ENCODE assay signal across 1 cellular context in genomic region chr14:35387713-35388579, GRCh38.
TF ChIP-seq lines count a peak whose summit lies in the region.

No MANE protein-coding gene starts in this region.

TF ChIP-seq in HepG2, 621 proteins besides CTCF, POLR2A, EP300 and RAD21 (continued from another document):
- TF ChIP-seq, protein P1, sequence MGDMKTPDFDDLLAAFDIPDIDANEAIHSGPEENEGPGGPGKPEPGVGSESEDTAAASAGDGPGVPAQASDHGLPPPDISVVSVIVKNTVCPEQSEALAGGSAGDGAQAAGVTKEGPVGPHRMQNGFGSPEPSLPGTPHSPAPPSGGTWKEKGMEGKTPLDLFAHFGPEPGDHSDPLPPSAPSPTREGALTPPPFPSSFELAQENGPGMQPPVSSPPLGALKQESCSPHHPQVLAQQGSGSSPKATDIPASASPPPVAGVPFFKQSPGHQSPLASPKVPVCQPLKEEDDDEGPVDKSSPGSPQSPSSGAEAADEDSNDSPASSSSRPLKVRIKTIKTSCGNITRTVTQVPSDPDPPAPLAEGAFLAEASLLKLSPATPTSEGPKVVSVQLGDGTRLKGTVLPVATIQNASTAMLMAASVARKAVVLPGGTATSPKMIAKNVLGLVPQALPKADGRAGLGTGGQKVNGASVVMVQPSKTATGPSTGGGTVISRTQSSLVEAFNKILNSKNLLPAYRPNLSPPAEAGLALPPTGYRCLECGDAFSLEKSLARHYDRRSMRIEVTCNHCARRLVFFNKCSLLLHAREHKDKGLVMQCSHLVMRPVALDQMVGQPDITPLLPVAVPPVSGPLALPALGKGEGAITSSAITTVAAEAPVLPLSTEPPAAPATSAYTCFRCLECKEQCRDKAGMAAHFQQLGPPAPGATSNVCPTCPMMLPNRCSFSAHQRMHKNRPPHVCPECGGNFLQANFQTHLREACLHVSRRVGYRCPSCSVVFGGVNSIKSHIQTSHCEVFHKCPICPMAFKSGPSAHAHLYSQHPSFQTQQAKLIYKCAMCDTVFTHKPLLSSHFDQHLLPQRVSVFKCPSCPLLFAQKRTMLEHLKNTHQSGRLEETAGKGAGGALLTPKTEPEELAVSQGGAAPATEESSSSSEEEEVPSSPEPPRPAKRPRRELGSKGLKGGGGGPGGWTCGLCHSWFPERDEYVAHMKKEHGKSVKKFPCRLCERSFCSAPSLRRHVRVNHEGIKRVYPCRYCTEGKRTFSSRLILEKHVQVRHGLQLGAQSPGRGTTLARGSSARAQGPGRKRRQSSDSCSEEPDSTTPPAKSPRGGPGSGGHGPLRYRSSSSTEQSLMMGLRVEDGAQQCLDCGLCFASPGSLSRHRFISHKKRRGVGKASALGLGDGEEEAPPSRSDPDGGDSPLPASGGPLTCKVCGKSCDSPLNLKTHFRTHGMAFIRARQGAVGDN (CRISPR knock-in tag; IDR thresholded peaks at IDR 0.05): peak; percentile 42
- TF ChIP-seq ZIK1 (CRISPR knock-in tag; IDR thresholded peaks at IDR 0.05; ENCODE audit: borderline replicate concordance, low read depth) (no peak), ZNF775 (CRISPR knock-in tag; IDR thresholded peaks at IDR 0.05; ENCODE audit: borderline replicate concordance) (no peak), ZNF274 (CRISPR knock-in tag; IDR thresholded peaks at IDR 0.05) (0 out of 2 replicates have a peak, but pooled peaks have one; percentile 53), ZNF629 (CRISPR knock-in tag; conservative IDR thresholded peaks at IDR 0.05) (peak; percentile 26; the same call in 1 of the 2 replicates), CCAR2 (optimal IDR thresholded peaks at IDR 0.05; ENCODE audit: low read depth, low read length) (no peak), NFYB (CRISPR knock-in tag; IDR thresholded peaks at IDR 0.05) (no peak), CSRNP2 (CRISPR knock-in tag; conservative IDR thresholded peaks at IDR 0.05; ENCODE audit: low read depth) (no peak), ZNF816 (CRISPR knock-in tag; IDR thresholded peaks at IDR 0.05; ENCODE audit: borderline replicate concordance) (no peak), ZNF33B (CRISPR knock-in tag; IDR thresholded peaks at IDR 0.05) (0 out of 2 replicates have a peak, but pooled peaks have one; percentile 47), ZNF12 (CRISPR knock-in tag; IDR thresholded peaks at IDR 0.05) (no peak), TRIM24 (CRISPR knock-in tag; IDR thresholded peaks at IDR 0.05) (no peak), ZNF784 (CRISPR knock-in tag; IDR thresholded peaks at IDR 0.05; ENCODE audit: borderline replicate concordance) (0 out of 2 replicates have a peak, but pooled peaks have one; percentile 80), ZNF547 (CRISPR knock-in tag; IDR thresholded peaks at IDR 0.05) (0 out of 2 replicates have a peak, but pooled peaks have one; percentile 52), BORCS8-MEF2B (CRISPR knock-in tag; IDR thresholded peaks at IDR 0.05) (no peak), CC2D1A (CRISPR knock-in tag; IDR thresholded peaks at IDR 0.05) (no peak), ZNF616 (CRISPR knock-in tag; IDR thresholded peaks at IDR 0.05; ENCODE audit: low read depth) (no peak), ZNF256 (CRISPR knock-in tag; conservative IDR thresholded peaks at IDR 0.05) (no peak), ZNF883 (CRISPR knock-in tag; IDR thresholded peaks at IDR 0.05; ENCODE audit: not compliant biosample characterization) (peak; percentile 49), TAF15 (IDR thresholded peaks at IDR 0.05; ENCODE audit: low read depth, low read length, poor library complexity, severe bottlenecking) (no peak), DMTF1 (CRISPR knock-in tag; IDR thresholded peaks at IDR 0.05) (no peak), MEIS1 (CRISPR knock-in tag; IDR thresholded peaks at IDR 0.05; ENCODE audit: borderline replicate concordance) (no peak), RXRA (CRISPR knock-in tag; IDR thresholded peaks at IDR 0.05) (peak; percentile 16; the same call in 1 of the 2 replicates)
- TF ChIP-seq, protein P2, sequence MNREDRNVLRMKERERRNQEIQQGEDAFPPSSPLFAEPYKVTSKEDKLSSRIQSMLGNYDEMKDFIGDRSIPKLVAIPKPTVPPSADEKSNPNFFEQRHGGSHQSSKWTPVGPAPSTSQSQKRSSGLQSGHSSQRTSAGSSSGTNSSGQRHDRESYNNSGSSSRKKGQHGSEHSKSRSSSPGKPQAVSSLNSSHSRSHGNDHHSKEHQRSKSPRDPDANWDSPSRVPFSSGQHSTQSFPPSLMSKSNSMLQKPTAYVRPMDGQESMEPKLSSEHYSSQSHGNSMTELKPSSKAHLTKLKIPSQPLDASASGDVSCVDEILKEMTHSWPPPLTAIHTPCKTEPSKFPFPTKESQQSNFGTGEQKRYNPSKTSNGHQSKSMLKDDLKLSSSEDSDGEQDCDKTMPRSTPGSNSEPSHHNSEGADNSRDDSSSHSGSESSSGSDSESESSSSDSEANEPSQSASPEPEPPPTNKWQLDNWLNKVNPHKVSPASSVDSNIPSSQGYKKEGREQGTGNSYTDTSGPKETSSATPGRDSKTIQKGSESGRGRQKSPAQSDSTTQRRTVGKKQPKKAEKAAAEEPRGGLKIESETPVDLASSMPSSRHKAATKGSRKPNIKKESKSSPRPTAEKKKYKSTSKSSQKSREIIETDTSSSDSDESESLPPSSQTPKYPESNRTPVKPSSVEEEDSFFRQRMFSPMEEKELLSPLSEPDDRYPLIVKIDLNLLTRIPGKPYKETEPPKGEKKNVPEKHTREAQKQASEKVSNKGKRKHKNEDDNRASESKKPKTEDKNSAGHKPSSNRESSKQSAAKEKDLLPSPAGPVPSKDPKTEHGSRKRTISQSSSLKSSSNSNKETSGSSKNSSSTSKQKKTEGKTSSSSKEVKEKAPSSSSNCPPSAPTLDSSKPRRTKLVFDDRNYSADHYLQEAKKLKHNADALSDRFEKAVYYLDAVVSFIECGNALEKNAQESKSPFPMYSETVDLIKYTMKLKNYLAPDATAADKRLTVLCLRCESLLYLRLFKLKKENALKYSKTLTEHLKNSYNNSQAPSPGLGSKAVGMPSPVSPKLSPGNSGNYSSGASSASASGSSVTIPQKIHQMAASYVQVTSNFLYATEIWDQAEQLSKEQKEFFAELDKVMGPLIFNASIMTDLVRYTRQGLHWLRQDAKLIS (CRISPR knock-in tag; IDR thresholded peaks at IDR 0.05): no peak
- TF ChIP-seq, protein P3, sequence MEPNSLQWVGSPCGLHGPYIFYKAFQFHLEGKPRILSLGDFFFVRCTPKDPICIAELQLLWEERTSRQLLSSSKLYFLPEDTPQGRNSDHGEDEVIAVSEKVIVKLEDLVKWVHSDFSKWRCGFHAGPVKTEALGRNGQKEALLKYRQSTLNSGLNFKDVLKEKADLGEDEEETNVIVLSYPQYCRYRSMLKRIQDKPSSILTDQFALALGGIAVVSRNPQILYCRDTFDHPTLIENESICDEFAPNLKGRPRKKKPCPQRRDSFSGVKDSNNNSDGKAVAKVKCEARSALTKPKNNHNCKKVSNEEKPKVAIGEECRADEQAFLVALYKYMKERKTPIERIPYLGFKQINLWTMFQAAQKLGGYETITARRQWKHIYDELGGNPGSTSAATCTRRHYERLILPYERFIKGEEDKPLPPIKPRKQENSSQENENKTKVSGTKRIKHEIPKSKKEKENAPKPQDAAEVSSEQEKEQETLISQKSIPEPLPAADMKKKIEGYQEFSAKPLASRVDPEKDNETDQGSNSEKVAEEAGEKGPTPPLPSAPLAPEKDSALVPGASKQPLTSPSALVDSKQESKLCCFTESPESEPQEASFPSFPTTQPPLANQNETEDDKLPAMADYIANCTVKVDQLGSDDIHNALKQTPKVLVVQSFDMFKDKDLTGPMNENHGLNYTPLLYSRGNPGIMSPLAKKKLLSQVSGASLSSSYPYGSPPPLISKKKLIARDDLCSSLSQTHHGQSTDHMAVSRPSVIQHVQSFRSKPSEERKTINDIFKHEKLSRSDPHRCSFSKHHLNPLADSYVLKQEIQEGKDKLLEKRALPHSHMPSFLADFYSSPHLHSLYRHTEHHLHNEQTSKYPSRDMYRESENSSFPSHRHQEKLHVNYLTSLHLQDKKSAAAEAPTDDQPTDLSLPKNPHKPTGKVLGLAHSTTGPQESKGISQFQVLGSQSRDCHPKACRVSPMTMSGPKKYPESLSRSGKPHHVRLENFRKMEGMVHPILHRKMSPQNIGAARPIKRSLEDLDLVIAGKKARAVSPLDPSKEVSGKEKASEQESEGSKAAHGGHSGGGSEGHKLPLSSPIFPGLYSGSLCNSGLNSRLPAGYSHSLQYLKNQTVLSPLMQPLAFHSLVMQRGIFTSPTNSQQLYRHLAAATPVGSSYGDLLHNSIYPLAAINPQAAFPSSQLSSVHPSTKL (CRISPR knock-in tag; IDR thresholded peaks at IDR 0.05): no peak
